Comparison of ENCODE assay signal across 23 cellular contexts in the genomic region with DNA sequence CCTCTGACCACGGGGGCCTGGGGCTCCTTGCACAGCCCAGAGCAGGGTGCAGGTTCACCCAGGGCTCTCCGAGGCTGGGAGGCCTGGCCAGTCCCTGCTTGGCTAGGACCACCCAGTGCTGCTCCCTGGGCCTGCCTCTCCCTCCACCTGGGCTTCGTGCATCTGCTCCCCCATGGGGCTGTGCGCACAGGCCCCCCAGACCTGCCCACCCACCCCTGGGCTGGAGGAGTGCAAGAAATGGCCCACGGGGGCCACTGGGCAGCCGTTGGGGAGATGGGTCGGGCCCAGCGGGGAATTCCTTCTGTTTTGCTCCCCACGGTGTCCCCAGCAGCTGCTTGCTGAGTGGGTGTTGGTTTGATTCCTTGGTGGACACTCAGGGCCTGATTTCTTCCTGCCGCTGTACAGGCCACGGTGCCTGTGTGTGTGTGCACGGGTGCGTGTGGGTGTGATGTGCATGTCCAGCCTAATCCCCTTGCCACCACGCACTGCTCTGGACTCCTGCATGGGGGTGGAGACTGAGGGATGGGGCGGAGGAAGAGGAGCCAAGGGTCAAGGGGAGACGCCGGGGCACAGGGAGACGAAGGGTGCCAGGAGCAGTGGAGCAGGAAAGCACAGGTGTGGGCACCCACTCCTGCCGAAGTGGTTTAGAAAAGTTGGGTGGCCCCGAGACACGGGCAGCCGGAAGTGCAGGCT. TPM values are rescaled to one million over a fixed set of nuclear protein-coding genes. Genes with fewer than 3 reads are reported as not detected.
"Had no signal": no experiment of that assay in that cellular context is flagged by ENCODE, and none has a peak within 500 bp of the region (broad histone marks: within the 10 kb centered on the region; RNA-seq: fewer than 3 reads in every experiment).

No MANE protein-coding gene starts in this region.

- H3K27ac ChIP-seq: adrenal gland, ascending aorta, brain microvascular endothelial cell, foreskin keratinocyte, left lung, pancreas, psoas muscle, right atrium auricular region, stomach, suprapubic skin, tibial nerve, uterus, VCaP had no signal

- H3K27me3 ChIP-seq: adrenal gland, ascending aorta, brain microvascular endothelial cell, pancreas, right atrium auricular region, uterus had no signal

- DNase-seq: activated CD4-positive, alpha-beta T cell treated with anti-CD3 and anti-CD28 coated beads for 1 hour; activated CD4-positive, alpha-beta T cell treated with anti-CD3 and anti-CD28 coated beads, Interleukin-2, amount 50 U/mL, for 1 hour; activated CD8-positive, alpha-beta T cell treated with anti-CD3 and anti-CD28 coated beads, Interleukin-2, amount 10 ng/mL, durations not matched to agents 7 days and 5 days; activated T-cell treated with anti-CD3 and anti-CD28 coated beads, Interleukin-2, amount 50 U/mL, for 1 hour; adrenal gland; brain microvascular endothelial cell; dermis blood vessel endothelial cell; effector CD8-positive, alpha-beta T cell; erythroblast; foreskin keratinocyte; naive thymus-derived CD4-positive, alpha-beta T cell; stimulated activated CD4-positive, alpha-beta T cell treated with anti-CD3 and anti-CD28 coated beads, Interleukin-2, amount 100 ng/mL, for 24 hours; stomach; uterus had no signal

- H3K9me3 ChIP-seq: adrenal gland, ascending aorta, left lung, pancreas, psoas muscle, right atrium auricular region, stomach, suprapubic skin, tibial nerve, uterus had no signal

- H3K4me1 ChIP-seq: adrenal gland, ascending aorta, foreskin keratinocyte, psoas muscle, uterus had no signal

- H3K36me3 ChIP-seq: uterus had no signal

- H3K4me3 ChIP-seq: adrenal gland, ascending aorta, left lung, lung, pancreas, psoas muscle, right atrium auricular region, stomach, suprapubic skin, tibial nerve, uterus had no signal

- ATAC-seq: activated CD8-positive, alpha-beta T cell treated with anti-CD3 and anti-CD28 coated beads, Interleukin-2, amount 10 ng/mL, durations not matched to agents 7 days and 5 days; foreskin keratinocyte; left lung; naive thymus-derived CD4-positive, alpha-beta T cell; pancreas had no signal

RNA-seq across cellular contexts. Expression of a gene that starts 8.5 kb away (rescaled TPM):
- total RNA-seq: ascending aorta had no signal
